In the genomic region with DNA sequence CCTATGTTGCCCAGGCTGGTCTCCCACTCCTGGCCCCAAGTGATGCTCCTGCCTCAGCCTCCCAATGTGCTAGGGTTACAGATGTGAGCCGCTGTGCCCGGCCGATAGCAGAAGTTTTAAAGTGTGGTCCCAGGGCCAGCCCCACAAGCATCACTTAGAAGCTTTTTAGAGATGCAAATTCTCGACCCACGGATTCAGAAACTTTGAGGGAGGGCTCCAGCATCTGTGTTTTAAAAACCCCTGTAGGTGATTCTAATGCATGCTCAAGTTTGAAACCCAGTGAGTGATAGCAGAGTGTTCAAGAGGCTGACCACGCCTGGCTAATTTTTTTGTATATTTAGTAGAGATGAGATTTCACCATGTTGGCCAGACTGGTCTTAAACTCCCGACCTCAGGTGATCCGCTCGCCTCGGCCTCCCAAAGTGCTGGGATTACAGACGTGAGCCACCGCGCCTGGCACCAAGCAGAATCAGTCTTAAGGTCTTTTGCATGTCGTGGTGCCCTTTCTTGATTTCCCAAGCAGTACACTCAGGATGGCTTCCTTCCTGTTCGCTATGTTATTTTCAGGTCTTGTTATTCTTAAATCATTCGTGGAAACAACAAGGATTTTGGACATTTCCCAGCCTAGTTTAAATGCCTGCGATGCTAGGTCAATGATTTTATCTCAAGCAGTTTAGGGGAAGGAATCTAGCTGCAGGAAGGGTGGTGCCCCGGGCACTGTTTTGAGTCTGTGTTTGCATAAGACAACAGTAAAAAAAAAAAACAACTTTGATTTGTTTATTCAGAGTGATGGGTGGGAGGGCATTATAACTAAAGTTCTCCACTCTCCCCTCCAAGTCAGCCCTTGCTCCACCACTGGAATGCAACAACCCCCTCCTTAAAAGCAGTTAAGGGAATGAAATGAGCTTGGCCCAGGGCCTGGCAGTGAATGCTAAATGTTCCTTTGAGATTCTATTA, we compare ENCODE assay signal across 9 cellular contexts. TPM values are rescaled to one million over a fixed set of nuclear protein-coding genes. Genes with fewer than 3 reads are reported as not detected.
A peak's percentile ranks its signal among the peaks of the same experiment; 100 is the strongest.
DNase-seq lines count a peak whose midpoint lies in the region; TF ChIP-seq lines count a peak whose summit lies in the region.
"Had no signal": no experiment of that assay in that cellular context is flagged by ENCODE, and none has a peak within 500 bp of the region (broad histone marks: within the 10 kb centered on the region; RNA-seq: fewer than 3 reads in every experiment).

No MANE protein-coding gene starts in this region.

- peak overlapping the region in 10 of 11 experiments; percentile 40 to 85 (median 62); a peak in 18 of 22 replicates for H3K27ac ChIP-seq in BLaER1 treated with 17β-estradiol and CSF1 and Interleukin-3, amounts not matched to agents 10 nM and 100 nM

- H3K27me3 Mint-ChIP-seq in endothelial cell (ENCODE audit: unreplicated experiment) = peaks cover 2% of the 10 kb centered on the region
- H3K27me3 Mint-ChIP-seq in nephron progenitor cell (ENCODE audit: low read depth, poor library complexity) = peaks cover 2% of the 10 kb centered on the region

- no peaks in the 10 kb centered on the region for H3K36me3 ChIP-seq in BLaER1 treated with 17β-estradiol and CSF1 and Interleukin-3, amounts not matched to agents 10 nM and 100 nM

- peak overlapping the region; percentile 10 for H3K27ac Mint-ChIP-seq in endothelial cell (ENCODE audit: unreplicated experiment)
- H3K27ac Mint-ChIP-seq in nephron progenitor cell = peak overlapping the region; percentile 60

- peak overlapping the region; percentile 28 to 91 (median 62); a peak in 21 of 22 replicates for H3K4me2 ChIP-seq in BLaER1 treated with 17β-estradiol and CSF1 and Interleukin-3, amounts not matched to agents 10 nM and 100 nM

- peaks cover 5% of the 10 kb centered on the region for H3K4me1 Mint-ChIP-seq in endothelial cell (ENCODE audit: unreplicated experiment)
- peaks cover 12% of the 10 kb centered on the region for H3K4me1 Mint-ChIP-seq in nephron progenitor cell

- TF ChIP-seq CTCF in endothelial cell (IDR thresholded peaks at IDR 0.05; ENCODE audit: unreplicated experiment) (no peak), nephron progenitor cell (IDR thresholded peaks at IDR 0.05) (no peak)

- H3K9me3 Mint-ChIP-seq in endothelial cell (ENCODE audit: unreplicated experiment) (no peaks in the 10 kb centered on the region), nephron progenitor cell (peaks cover 4% of the 10 kb centered on the region)

- 0 out of 20 replicates have a peak overlapping the region, but pooled peaks of 1 of the 10 experiments have one; percentile 5 for H3K4me3 ChIP-seq in BLaER1 treated with 17β-estradiol and CSF1 and Interleukin-3, amounts not matched to agents 10 nM and 100 nM

- H3K9me3 ChIP-seq in BLaER1 treated with 17β-estradiol and CSF1 and Interleukin-3, amounts not matched to agents 10 nM and 100 nM (replicated peaks in 1 of 11) = peaks cover 0 to 16% (median 0%) of the 10 kb centered on the region in 11 experiments; a peak in 1 of 22 replicates

- H3K4me1 ChIP-seq in BLaER1 treated with 17β-estradiol and CSF1 and Interleukin-3, amounts not matched to agents 10 nM and 100 nM = peaks cover 18 to 88% (median 69%) of the 10 kb centered on the region in 10 experiments

- no peaks in the 10 kb centered on the region for H4K20me1 ChIP-seq in BLaER1 treated with 17β-estradiol and CSF1 and Interleukin-3, amounts not matched to agents 10 nM and 100 nM

- DNase-seq in M059J (ENCODE audit: low read depth) (peak; percentile 65), endothelial cell (ENCODE audit: low spot score) (no peak), nephron progenitor cell (no peak), NCI-H748 (lab: John Stamatoyannopoulos, UW; ENCODE audit: unreplicated experiment) (no peak), COR-L47 (lab: John Stamatoyannopoulos, UW) (no peak), COLO668 (lab: John Stamatoyannopoulos, UW; ENCODE audit: unreplicated experiment) (no peak)
- DNase-seq in NK-92 treated with Interleukin-12 subunit alpha and Interleukin-12 subunit beta, amount 100 ng/mL, for 24 hours (lab: John Stamatoyannopoulos, UW) = no peak
- DNase-seq: head of caudate nucleus had no signal

- no peaks in the 10 kb centered on the region for H3K27me3 ChIP-seq in BLaER1 treated with 17β-estradiol and CSF1 and Interleukin-3, amounts not matched to agents 10 nM and 100 nM

- H3K36me3 Mint-ChIP-seq in endothelial cell (ENCODE audit: low read depth, unreplicated experiment) (no peaks in the 10 kb centered on the region), nephron progenitor cell (ENCODE audit: low read depth) (no peaks in the 10 kb centered on the region)

- H3K4me3 Mint-ChIP-seq in endothelial cell (ENCODE audit: unreplicated experiment) = no peak overlapping the region
- H3K4me3 Mint-ChIP-seq in nephron progenitor cell = no peak overlapping the region

- peak overlapping the region in 10 of 11 experiments; percentile 1 to 66 (median 52); a peak in 15 of 22 replicates for H3K9ac ChIP-seq in BLaER1 treated with 17β-estradiol and CSF1 and Interleukin-3, amounts not matched to agents 10 nM and 100 nM

RNA-seq across cellular contexts. Expression of gene RILPL2, which starts 9.2 kb away (rescaled TPM):
- 3.5 and 5.3 TPM in 2 replicates for total RNA-seq in M059J (2014; rRNA removed; shearing (Covaris generic))
- 2.8 TPM for total RNA-seq in endothelial cell (ENCODE audit: unreplicated experiment)

RNA-seq across cellular contexts. Expression of gene SNRNP35, which starts 12.3 kb away (rescaled TPM):
- 9.9 and 11.8 TPM in 2 replicates for total RNA-seq in M059J (2014; rRNA removed; shearing (Covaris generic))
- total RNA-seq in endothelial cell (ENCODE audit: unreplicated experiment) = 18.8 TPM
